Comparison of ENCODE assay signal across 16 cellular contexts in the genomic region with DNA sequence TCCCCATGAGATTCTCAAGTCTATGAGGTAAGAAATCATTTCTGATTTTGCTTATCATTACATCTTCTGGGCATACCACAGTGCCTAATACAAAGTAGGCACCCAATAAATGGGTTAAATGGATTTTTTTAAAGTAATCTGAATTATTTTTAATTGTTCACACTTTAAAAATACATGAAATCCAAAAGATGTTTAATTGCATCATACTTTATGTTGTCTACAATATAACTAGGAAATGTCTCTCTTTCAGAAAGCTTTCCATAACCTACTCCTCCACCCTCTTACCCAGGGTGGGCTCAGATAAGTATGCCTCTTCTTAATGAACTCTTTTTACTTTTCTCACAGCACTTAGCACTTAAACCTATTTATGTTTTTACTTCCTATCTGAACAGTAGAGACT. TPM values are rescaled to one million over a fixed set of nuclear protein-coding genes. Genes with fewer than 3 reads are reported as not detected.
DNase-seq lines count a peak whose midpoint lies in the region; ATAC-seq, FAIRE-seq and TF ChIP-seq lines count a peak whose summit lies in the region.
"Had no signal": no experiment of that assay in that cellular context is flagged by ENCODE, and none has a peak within 500 bp of the region (broad histone marks: within the 10 kb centered on the region; RNA-seq: fewer than 3 reads in every experiment).

No MANE protein-coding gene starts in this region.

- H3K4me3 Mint-ChIP-seq in activated B cell treated with CpG ODN at 0.5 μM for 24 hours = peak overlapping the region; percentile 66
- H3K4me3 Mint-ChIP-seq in neural crest cell = no peak overlapping the region

- H3K4me2 ChIP-seq in BLaER1 treated with 17β-estradiol and CSF1 and Interleukin-3, amounts not matched to agents 10 nM and 100 nM = peak overlapping the region in 6 of 11 experiments; percentile 28 to 75 (median 60); a peak in 9 of 22 replicates
- H3K4me2 ChIP-seq: A549 had no signal

- H3K27me3 ChIP-seq in BLaER1 treated with 17β-estradiol and CSF1 and Interleukin-3, amounts not matched to agents 10 nM and 100 nM = no peaks in the 10 kb centered on the region
- H3K27me3 ChIP-seq in MG63 = no peaks in the 10 kb centered on the region

- ATAC-seq in activated B cell treated with CpG ODN at 0.5 μM for 24 hours (ENCODE audit: low read depth) = no peak
- ATAC-seq in GM19463 (IDR thresholded peaks at IDR 0.05; ENCODE audit: unreplicated experiment) = no peak
- ATAC-seq: A549, HCT116 had no signal

- no peak overlapping the region for H3K9ac ChIP-seq in BLaER1 treated with 17β-estradiol and CSF1 and Interleukin-3, amounts not matched to agents 10 nM and 100 nM

- H3K9me3 Mint-ChIP-seq in activated B cell treated with CpG ODN at 0.5 μM for 24 hours (peaks cover 7% of the 10 kb centered on the region), neural crest cell (peaks cover 8% of the 10 kb centered on the region)

- peaks cover 19 to 48% (median 40%) of the 10 kb centered on the region in 10 experiments; a peak in 19 of 20 replicates for H3K4me1 ChIP-seq in BLaER1 treated with 17β-estradiol and CSF1 and Interleukin-3, amounts not matched to agents 10 nM and 100 nM
- H3K4me1 ChIP-seq: A549 had no signal

- CTCF ChIA-PET in activated B cell treated with CpG ODN at 0.5 μM for 24 hours (lab: Charles Lee) = no interaction called here

- intact Hi-C loops in activated B cell treated with CpG ODN at 0.5 μM for 24 hours (cut with micrococcal nuclease) = loop anchor here (2.0 to 5.0 kb wide), 2 partner anchors 36 to 105 kb away; no protein-coding TSS in a partner anchor

- H4K20me1 ChIP-seq in BLaER1 treated with 17β-estradiol and CSF1 and Interleukin-3, amounts not matched to agents 10 nM and 100 nM = peaks cover 4 to 74% (median 40%) of the 10 kb centered on the region in 11 experiments; a peak in 17 of 22 replicates

- POLR2A ChIA-PET in activated B cell treated with CpG ODN at 0.5 μM for 24 hours (lab: Charles Lee) = interaction anchor here (0.6 to 5.3 kb wide), 4 partner anchors 22 to 308 kb away, joined by 3 to 71 read pairs (median 14); a partner anchor contains a TSS

- H3K36me3 ChIP-seq in BLaER1 treated with 17β-estradiol and CSF1 and Interleukin-3, amounts not matched to agents 10 nM and 100 nM = peaks cover 25 to 72% (median 53%) of the 10 kb centered on the region in 11 experiments
- H3K36me3 ChIP-seq in MG63 = peaks cover 7% of the 10 kb centered on the region

- H3K4me1 Mint-ChIP-seq in activated B cell treated with CpG ODN at 0.5 μM for 24 hours (peaks cover 64% of the 10 kb centered on the region), neural crest cell (peaks cover 5% of the 10 kb centered on the region)

- H3K27ac ChIP-seq in BLaER1 treated with 17β-estradiol and CSF1 and Interleukin-3, amounts not matched to agents 10 nM and 100 nM = peak overlapping the region in 3 of 11 experiments; percentile 31 to 47 (median 35); a peak in 5 of 22 replicates
- H3K27ac ChIP-seq: A549 had no signal

- no peak for TF ChIP-seq CTCF in activated B cell treated with CpG ODN at 0.5 μM for 24 hours (IDR thresholded peaks at IDR 0.05)
- no peak for TF ChIP-seq CTCF in neural crest cell (conservative IDR thresholded peaks at IDR 0.05)

- H3K27me3 Mint-ChIP-seq in activated B cell treated with CpG ODN at 0.5 μM for 24 hours = no peaks in the 10 kb centered on the region
- no peaks in the 10 kb centered on the region for H3K27me3 Mint-ChIP-seq in neural crest cell (ENCODE audit: low read depth)

- DNase-seq in GM19239 (ENCODE audit: insufficient read length, low spot score) (no peak), activated B cell treated with CpG ODN at 0.5 μM for 24 hours (no peak), neural crest cell (ENCODE audit: low read depth, low spot score) (no peak), NOMO-1 treated with dmso at 0.1 percent for 144 hours (lab: John Stamatoyannopoulos, UW; ENCODE audit: unreplicated experiment) (no peak), MG63 (no peak)
- DNase-seq: C1 segment of cervical spinal cord, DMS79, GOT3, NCI-H1105 treated with DMSO at 0.1 percent for 48 hours, NCI-H1694, NCI-H510A treated with DMSO at 0.1 percent for 48 hours, NCI-H774 had no signal

- H3K36me3 Mint-ChIP-seq in activated B cell treated with CpG ODN at 0.5 μM for 24 hours (ENCODE audit: low read depth) (peaks cover 40% of the 10 kb centered on the region), neural crest cell (ENCODE audit: low read depth) (peaks cover 25% of the 10 kb centered on the region)

- H3K4me3 ChIP-seq in BLaER1 treated with 17β-estradiol and CSF1 and Interleukin-3, amounts not matched to agents 10 nM and 100 nM = no peak overlapping the region
- H3K4me3 ChIP-seq in MG63 = no peak overlapping the region
- H3K4me3 ChIP-seq: A549 had no signal

- H3K9me3 ChIP-seq in BLaER1 treated with 17β-estradiol and CSF1 and Interleukin-3, amounts not matched to agents 10 nM and 100 nM (replicated peaks in 1 of 11) = peaks cover 22 to 32% (median 32%) of the 10 kb centered on the region in 11 experiments
- peaks cover 13% of the 10 kb centered on the region for H3K9me3 ChIP-seq in MG63

- H3K27ac Mint-ChIP-seq in activated B cell treated with CpG ODN at 0.5 μM for 24 hours = peak overlapping the region; percentile 80
- H3K27ac Mint-ChIP-seq in neural crest cell (ENCODE audit: unreplicated experiment) = peak overlapping the region; percentile 75

- peak; percentile 59 for FAIRE-seq in GM19239 (lab: Jason Lieb, UNC)
- FAIRE-seq: A549 had no signal

RNA-seq across cellular contexts. Expression of a gene that starts 21.4 kb away (rescaled TPM):
- 143 and 158 TPM in 2 replicates for total RNA-seq in activated B cell treated with CpG ODN at 0.5 μM for 24 hours
- total RNA-seq in neural crest cell = 88.0 and 89.6 TPM in 2 replicates
- 10.9 and 60.2 TPM in 2 replicates for total RNA-seq in MG63 (2014; rRNA removed; shearing (Covaris generic); ENCODE audit: low replicate concordance)
